12 cellular contexts compared by ENCODE assay signal in genomic region chr10:6320320-6321010, GRCh38.
A peak's percentile ranks its signal among the peaks of the same experiment; 100 is the strongest.
DNase-seq lines count a peak whose midpoint lies in the region; ATAC-seq and TF ChIP-seq lines count a peak whose summit lies in the region.
"Had no signal": no experiment of that assay in that cellular context is flagged by ENCODE, and none has a peak within 500 bp of the region (broad histone marks: within the 10 kb centered on the region; RNA-seq: fewer than 3 reads in every experiment).

No MANE protein-coding gene starts in this region.

- intact Hi-C loops in activated CD4-positive, alpha-beta T cell treated with anti-CD3 and anti-CD28 coated beads for 36 hours (cut with DNase I, micrococcal nuclease) = no loop called here

- TF ChIP-seq CTCF in thoracic aorta (IDR thresholded peaks at IDR 0.05) = no peak

- peak; percentile 57 for ATAC-seq in activated CD4-positive, alpha-beta T cell treated with anti-CD3 and anti-CD28 coated beads for 36 hours
- ATAC-seq in HG02623 (IDR thresholded peaks at IDR 0.05; ENCODE audit: unreplicated experiment) (peak; percentile 57), HG03571 (IDR thresholded peaks at IDR 0.05; ENCODE audit: unreplicated experiment) (peak; percentile 84), thoracic aorta (ENCODE audit: insufficient number of reproducible peaks, low FRiP score, low read depth) (no peak)
- ATAC-seq: activated CD8-positive, alpha-beta memory T cell treated with anti-CD3 and anti-CD28 coated beads, Interleukin-2, amount 10 ng/mL, durations not matched to agents 7 days and 5 days had no signal

- no peak for DNase-seq in activated CD4-positive, alpha-beta T cell treated with anti-CD3 and anti-CD28 coated beads for 36 hours
- no peak for DNase-seq in activated CD4-positive, alpha-beta T cell treated with anti-CD3 and anti-CD28 coated beads for 4 hours
- no peak for DNase-seq in thoracic aorta (ENCODE audit: low spot score)
- no peak for DNase-seq in dedifferentiated amniotic fluid mesenchymal stem cell (ENCODE audit: extremely low spot score)
- DNase-seq in NK-92 treated with Interleukin-12 subunit alpha and Interleukin-12 subunit beta, amount 100 ng/mL, for 24 hours (lab: John Stamatoyannopoulos, UW) = no peak
- DNase-seq in activated CD8-positive, alpha-beta memory T cell treated with anti-CD3 and anti-CD28 coated beads, Interleukin-2, amount 50 U/mL, for 48 hours = no peak
- DNase-seq: 8988T; activated CD8-positive, alpha-beta memory T cell treated with anti-CD3 and anti-CD28 coated beads, Interleukin-2, amount 10 ng/mL, durations not matched to agents 7 days and 5 days; NCI-H1930; trophoblast cell had no signal

- no peaks in the 10 kb centered on the region for H3K36me3 ChIP-seq in thoracic aorta

- H3K27ac Mint-ChIP-seq in activated CD4-positive, alpha-beta T cell treated with anti-CD3 and anti-CD28 coated beads for 36 hours = no peak overlapping the region
- H3K27ac Mint-ChIP-seq: activated CD8-positive, alpha-beta memory T cell treated with anti-CD3 and anti-CD28 coated beads, Interleukin-2, amount 10 ng/mL, durations not matched to agents 7 days and 5 days had no signal

- no peaks in the 10 kb centered on the region for H3K27me3 ChIP-seq in thoracic aorta (replicated peaks; ENCODE audit: insufficient read depth)

- H3K36me3 Mint-ChIP-seq in activated CD4-positive, alpha-beta T cell treated with anti-CD3 and anti-CD28 coated beads for 36 hours (ENCODE audit: low read depth) = peaks cover 7% of the 10 kb centered on the region
- H3K36me3 Mint-ChIP-seq: activated CD8-positive, alpha-beta memory T cell treated with anti-CD3 and anti-CD28 coated beads, Interleukin-2, amount 10 ng/mL, durations not matched to agents 7 days and 5 days had no signal

- POLR2A ChIA-PET in activated CD4-positive, alpha-beta T cell treated with anti-CD3 and anti-CD28 coated beads for 36 hours (lab: Charles Lee) = no interaction called here

- CTCF ChIA-PET in activated CD4-positive, alpha-beta T cell treated with anti-CD3 and anti-CD28 coated beads for 36 hours (lab: Charles Lee) = interaction anchor here (0.5 to 2.1 kb wide), 5 partner anchors 9 to 107 kb away, joined by 3 to 9 read pairs (median 4); no protein-coding TSS in a partner anchor

- no peaks in the 10 kb centered on the region for H3K9me3 ChIP-seq in thoracic aorta

- no peaks in the 10 kb centered on the region for H3K4me1 Mint-ChIP-seq in activated CD4-positive, alpha-beta T cell treated with anti-CD3 and anti-CD28 coated beads for 36 hours
- H3K4me1 Mint-ChIP-seq: activated CD8-positive, alpha-beta memory T cell treated with anti-CD3 and anti-CD28 coated beads, Interleukin-2, amount 10 ng/mL, durations not matched to agents 7 days and 5 days had no signal

- peak overlapping the region; percentile 1 to 10 for H3K27ac ChIP-seq in thoracic aorta

- no peak overlapping the region for H3K4me3 Mint-ChIP-seq in activated CD4-positive, alpha-beta T cell treated with anti-CD3 and anti-CD28 coated beads for 36 hours
- H3K4me3 Mint-ChIP-seq: activated CD8-positive, alpha-beta memory T cell treated with anti-CD3 and anti-CD28 coated beads, Interleukin-2, amount 10 ng/mL, durations not matched to agents 7 days and 5 days had no signal

- H3K9me3 Mint-ChIP-seq in activated CD4-positive, alpha-beta T cell treated with anti-CD3 and anti-CD28 coated beads for 36 hours (ENCODE audit: low read depth) = no peaks in the 10 kb centered on the region

- no peaks in the 10 kb centered on the region for H3K27me3 Mint-ChIP-seq in activated CD4-positive, alpha-beta T cell treated with anti-CD3 and anti-CD28 coated beads for 36 hours
- H3K27me3 Mint-ChIP-seq: activated CD8-positive, alpha-beta memory T cell treated with anti-CD3 and anti-CD28 coated beads, Interleukin-2, amount 10 ng/mL, durations not matched to agents 7 days and 5 days had no signal

- H3K4me3 ChIP-seq in thoracic aorta = no peak overlapping the region

- H3K4me1 ChIP-seq in thoracic aorta (ENCODE audit: control insufficient read depth in 1 of 2, low read depth in 2 of 2) = peaks cover 0 to 35% of the 10 kb centered on the region in 2 donors
